ENCODE assay signal across 8 cellular contexts in genomic region chr1:109274533-109275476, GRCh38. TPM values are rescaled to one million over a fixed set of nuclear protein-coding genes. Genes with fewer than 3 reads are reported as not detected.
DNase-seq lines count a peak whose midpoint lies in the region; ATAC-seq, FAIRE-seq and TF ChIP-seq lines count a peak whose summit lies in the region.

No MANE protein-coding gene starts in this region.

- H3K4ac ChIP-seq in H1 (replicated peaks; ENCODE audit: insufficient read length, low read depth, low read length) (no peak overlapping the region), neuronal stem cell (ENCODE audit: low read length) (no peak overlapping the region)

- no peak for TF ChIP-seq CTCF in H1 (IDR thresholded peaks at IDR 0.05; ENCODE audit: control extremely low read depth in 1 of 3, insufficient read depth in 1 of 3, low read depth in 1 of 3, low read length in 3 of 3)

- H3K14ac ChIP-seq in H1 (ENCODE audit: insufficient read length) (no peak overlapping the region), neuronal stem cell (ENCODE audit: low read length) (no peak overlapping the region)

- H3K27ac ChIP-seq in H1 (ENCODE audit: low read depth, low read length) (no peak overlapping the region), neuronal stem cell (replicated peaks; ENCODE audit: low read length) (no peak overlapping the region)

- H4K5ac ChIP-seq in H1 (ENCODE audit: insufficient read length, low read depth, low read length), result no peak overlapping the region

- no peak overlapping the region; the same call in 1 of the 2 replicates for H2BK15ac ChIP-seq in H1 (ENCODE audit: low read length)
- peak overlapping the region; percentile 12 for H2BK15ac ChIP-seq in neuronal stem cell (ENCODE audit: low read length)

- H3K4me3 Mint-ChIP-seq in activated naive CD8-positive, alpha-beta T cell treated with anti-CD3 and anti-CD28 coated beads, Interleukin-2, amount 50 U/mL, for 24 hours, result no peak overlapping the region

- H3K4me1 ChIP-seq in H1 (replicated peaks in 1 of 4; ENCODE audit: control insufficient read depth in 3 of 4, insufficient read depth in 4 of 4, low read length in 3 of 4) (peaks cover 0 to 10% (median 3%) of the 10 kb centered on the region in 4 experiments; a peak in 5 of 7 replicates), neuronal stem cell (ENCODE audit: control insufficient read depth in 2 of 2, insufficient read depth in 1 of 2, low read depth in 1 of 2, low read length in 2 of 2) (peaks cover 1 to 5% of the 10 kb centered on the region in 2 donors)

- TF ChIP-seq POLR2A in H1 (IDR thresholded peaks at IDR 0.05; ENCODE audit: control extremely low read depth in 1 of 2, low read depth in 2 of 2, low read length in 2 of 2), result no peak

- H3K79me2 ChIP-seq in H1 (ENCODE audit: control insufficient read depth in 1 of 2, insufficient read depth in 2 of 2, low read length in 2 of 2), result no peaks in the 10 kb centered on the region

- H3K9ac ChIP-seq in H1 (replicated peaks in 1 of 4; ENCODE audit: extremely low read depth in 1 of 4, low read depth in 3 of 4, low read length in 3 of 4) (no peak overlapping the region), neuronal stem cell (ENCODE audit: low read depth, low read length, poor library complexity) (peak overlapping the region; percentile 63)

- no peak overlapping the region for H3K56ac ChIP-seq in H1 (replicated peaks; ENCODE audit: insufficient read length, low read depth, low read length)

- no peak overlapping the region for H2AK5ac ChIP-seq in H1 (ENCODE audit: low read depth, low read length)
- no peak overlapping the region for H2AK5ac ChIP-seq in neuronal stem cell (ENCODE audit: low read depth, low read length)

- POLR2A ChIA-PET in H1 (lab: Charles Lee; ENCODE audit: partially characterized antibody), result no interaction called here

- FAIRE-seq in H1 (lab: Jason Lieb, UNC), result no peak

- H3K4me1 Mint-ChIP-seq in activated naive CD8-positive, alpha-beta T cell treated with anti-CD3 and anti-CD28 coated beads, Interleukin-2, amount 50 U/mL, for 24 hours, result peaks cover 4% of the 10 kb centered on the region

- no peak overlapping the region for H2BK12ac ChIP-seq in H1 (ENCODE audit: low read depth, low read length)
- no peak overlapping the region for H2BK12ac ChIP-seq in neuronal stem cell (ENCODE audit: low read length)

- peaks cover 0 to 7% of the 10 kb centered on the region in 2 experiments for H4K20me1 ChIP-seq in H1 (replicated peaks in 1 of 2; ENCODE audit: control insufficient read depth in 1 of 2, insufficient read depth in 2 of 2, low read length in 2 of 2)

- H3K9me3 Mint-ChIP-seq in activated naive CD8-positive, alpha-beta T cell treated with anti-CD3 and anti-CD28 coated beads, Interleukin-2, amount 50 U/mL, for 24 hours, result no peaks in the 10 kb centered on the region

- H3K23ac ChIP-seq in H1 (ENCODE audit: insufficient read length), result no peak overlapping the region
- H3K23ac ChIP-seq in neuronal stem cell (ENCODE audit: low read depth, low read length, poor library complexity), result no peak overlapping the region

- no peak for TF ChIP-seq EP300 in H1 (IDR thresholded peaks at IDR 0.05; ENCODE audit: borderline replicate concordance in 1 of 2, low read depth in 2 of 2, low read length in 2 of 2)

- no peak overlapping the region for H2BK20ac ChIP-seq in H1 (ENCODE audit: low read length)

- H2AFZ ChIP-seq in H1 (ENCODE audit: low read length), result no peak overlapping the region
- H2AFZ ChIP-seq in neuronal stem cell (ENCODE audit: low read length), result no peak overlapping the region

- peaks cover 8 to 16% (median 11%) of the 10 kb centered on the region in 4 experiments; a peak in 6 of 8 replicates for H3K36me3 ChIP-seq in H1 (ENCODE audit: control insufficient read depth in 2 of 4, insufficient read depth in 4 of 4, low read length in 3 of 4)
- H3K36me3 ChIP-seq in neuronal stem cell (replicated peaks in 1 of 2; ENCODE audit: control insufficient read depth in 2 of 2, insufficient read depth in 2 of 2, low read length in 2 of 2), result peaks cover 43 to 85% of the 10 kb centered on the region in 2 donors

- TF ChIP-seq RAD21 in H1 (IDR thresholded peaks at IDR 0.05 in 1 of 2, conservative IDR thresholded peaks at IDR 0.05 in 1 of 2; ENCODE audit: low read depth in 2 of 2, low read length in 2 of 2), result no peak

- no peak for ATAC-seq in HG02623 (IDR thresholded peaks at IDR 0.05; ENCODE audit: unreplicated experiment)
- ATAC-seq in activated CD4-positive, CD25-positive, alpha-beta regulatory T cell treated with anti-CD3 and anti-CD28 coated beads, Interleukin-2, amount 50 U/mL, for 24 hours, result no peak
- no peak for ATAC-seq in activated naive CD8-positive, alpha-beta T cell treated with anti-CD3 and anti-CD28 coated beads, Interleukin-2, amount 50 U/mL, for 24 hours

- WGBS in H1 (ENCODE audit: extremely low coverage in 1 of 2, insufficient coverage in 1 of 2, insufficient read length in 1 of 2, insufficient replicate concordance in 2 of 2, low coverage in 1 of 2, low lambda C conversion rate in 2 of 2, missing lambda C conversion rate in 1 of 2), 2 experiments, result 90% methylated on average over 23 of the region's 24 CpGs; no CpG with 5 or more reads in 1 of the 2 experiments
- no CpG with 5 or more reads among the region's 24 CpGs for WGBS in neuronal stem cell (ENCODE audit: extremely low coverage in 2 of 2, insufficient read length in 2 of 2, insufficient replicate concordance in 1 of 2), 2 donors

- no peaks in the 10 kb centered on the region for H3K23me2 ChIP-seq in H1 (ENCODE audit: low read depth, low read length)

- H4K8ac ChIP-seq in H1 (ENCODE audit: extremely low read depth, insufficient read depth, low read length) (0 out of 2 replicates have a peak overlapping the region, but pooled peaks have one; percentile 5), neuronal stem cell (ENCODE audit: low read depth, low read length) (no peak overlapping the region)

- H3K27me3 ChIP-seq in H1 (replicated peaks in 1 of 4; ENCODE audit: control insufficient read depth in 3 of 4, extremely low read depth in 1 of 4, insufficient read depth in 3 of 4, low read length in 3 of 4), result no peaks in the 10 kb centered on the region
- H3K27me3 ChIP-seq in neuronal stem cell (ENCODE audit: control insufficient read depth in 3 of 3, insufficient read depth in 3 of 3, low read depth in 1 of 3, low read length in 3 of 3), result no peaks in the 10 kb centered on the region

- DNase-seq in Daoy (ENCODE audit: low read depth) (peak; percentile 86), NCI-H510A (lab: John Stamatoyannopoulos, UW) (peak; percentile 32), H1 (ENCODE audit: low read depth in 1 of 2, low spot score in 2 of 2) (no peak), neuronal stem cell (ENCODE audit: low spot score) (no peak), cerebellum (ENCODE audit: low spot score) (no peak)
- DNase-seq in activated naive CD8-positive, alpha-beta T cell treated with anti-CD3 and anti-CD28 coated beads, Interleukin-2, amount 50 U/mL, for 24 hours, result no peak

- no peak overlapping the region for H3K27ac Mint-ChIP-seq in activated naive CD8-positive, alpha-beta T cell treated with anti-CD3 and anti-CD28 coated beads, Interleukin-2, amount 50 U/mL, for 24 hours

- H4K91ac ChIP-seq in H1 (replicated peaks; ENCODE audit: insufficient read length, low read length), result no peak overlapping the region
- H4K91ac ChIP-seq in neuronal stem cell (ENCODE audit: low read depth, low read length, poor library complexity), result peak overlapping the region; percentile 44

- H3K4me2 ChIP-seq in H1 (ENCODE audit: insufficient read depth in 1 of 2, low read depth in 2 of 2, low read length in 2 of 2) (no peak overlapping the region), neuronal stem cell (ENCODE audit: insufficient read depth, low read length, poor library complexity, severe bottlenecking) (no peak overlapping the region)

- H3K27me3 Mint-ChIP-seq in activated naive CD8-positive, alpha-beta T cell treated with anti-CD3 and anti-CD28 coated beads, Interleukin-2, amount 50 U/mL, for 24 hours, result no peaks in the 10 kb centered on the region

- H3K18ac ChIP-seq in H1 (ENCODE audit: extremely low read depth, low read length), result no peak overlapping the region
- H3K18ac ChIP-seq in neuronal stem cell (ENCODE audit: low read length), result no peak overlapping the region

- no peaks in the 10 kb centered on the region for H3K36me3 Mint-ChIP-seq in activated naive CD8-positive, alpha-beta T cell treated with anti-CD3 and anti-CD28 coated beads, Interleukin-2, amount 50 U/mL, for 24 hours (ENCODE audit: low read depth)

- H3K79me1 ChIP-seq in H1 (ENCODE audit: low read depth, low read length) (no peaks in the 10 kb centered on the region), neuronal stem cell (ENCODE audit: low read depth, low read length) (peaks cover 5% of the 10 kb centered on the region)

- H2BK5ac ChIP-seq in H1 (ENCODE audit: low read depth, low read length) (no peak overlapping the region), neuronal stem cell (ENCODE audit: low read length) (no peak overlapping the region)

- H3K4me3 ChIP-seq in H1 (ENCODE audit: extremely low read depth in 1 of 4, insufficient read depth in 2 of 4, low read depth in 3 of 4, low read length in 4 of 4), result no peak overlapping the region
- no peak overlapping the region for H3K4me3 ChIP-seq in neuronal stem cell (ENCODE audit: low read length in 2 of 2)

- H2BK120ac ChIP-seq in H1 (replicated peaks; ENCODE audit: low read depth, low read length) (no peak overlapping the region), neuronal stem cell (ENCODE audit: low read depth, low read length) (no peak overlapping the region)

- CTCF ChIA-PET in H1 (lab: Charles Lee; ENCODE audit: partially characterized antibody), result interaction anchor here (0.5 to 5.0 kb wide), 3 partner anchors 10 to 369 kb away, joined by 3 to 46 read pairs (median 13); no protein-coding TSS in a partner anchor

- no peaks in the 10 kb centered on the region for H3K9me3 ChIP-seq in H1 (ENCODE audit: insufficient read depth in 2 of 2, low read depth in 1 of 2, low read length in 1 of 2)
- H3K9me3 ChIP-seq in neuronal stem cell (replicated peaks in 1 of 2; ENCODE audit: control insufficient read depth in 2 of 2, insufficient read depth in 1 of 2, low read depth in 1 of 2, low read length in 2 of 2), result no peaks in the 10 kb centered on the region

RNA-seq across cellular contexts. Expression of gene PSRC1, which starts 8.1 kb away (rescaled TPM):
- 87.5 and 129 TPM in 2 replicates for total RNA-seq in Daoy (2014; rRNA removed; shearing (Covaris generic))
- 67.3 and 69.6 TPM in 2 replicates for total RNA-seq in H1 (2021; fragmentation: NEBNext Ultra II Directional; extraction: Animal tissue kit (Norgen Biotek cat#: 25700))
- 56.1 and 83.3 TPM in 2 replicates for polyA plus RNA-seq in H1 (2011; rRNA removed)
- 61.4 TPM for polyA plus RNA-seq in H1 (2011; cell fraction: cytosol; rRNA removed)
- polyA plus RNA-seq in H1 (2011; cell fraction: nucleus; rRNA removed), result 94.4 TPM
- 49.1 to 60.0 TPM (median 56.5 TPM) in 4 replicates for polyA plus RNA-seq in H1 (2012, experiment 1 of 2)
- polyA plus RNA-seq in H1 (2012, experiment 2 of 2), result 58.9 TPM
- 54.5 TPM for polyA plus RNA-seq in H1 (2013, experiment 1 of 2)
- polyA plus RNA-seq in H1 (2013, experiment 2 of 2), result 53.3 TPM
- 16.6 and 25.5 TPM in 2 replicates for polyA minus RNA-seq in H1 (2011; rRNA and poly(A)+ RNA removed)
- polyA minus RNA-seq in H1 (2011; cell fraction: cytosol; rRNA and poly(A)+ RNA removed), result 24.0 TPM
- polyA minus RNA-seq in H1 (2011; cell fraction: nucleus; rRNA and poly(A)+ RNA removed), result 21.1 TPM
- 118 TPM for polyA plus RNA-seq in neuronal stem cell (2013, experiment 1 of 2)
- 115 TPM for polyA plus RNA-seq in neuronal stem cell (2013, experiment 2 of 2)
- total RNA-seq in cerebellum, result 7.2 TPM

RNA-seq across cellular contexts. Expression of gene CELSR2, which starts 25.5 kb away (rescaled TPM):
- 0.97 and 1.0 TPM in 2 replicates for total RNA-seq in Daoy (2014; rRNA removed; shearing (Covaris generic))
- 27.7 and 28.0 TPM in 2 replicates for total RNA-seq in H1 (2021; fragmentation: NEBNext Ultra II Directional; extraction: Animal tissue kit (Norgen Biotek cat#: 25700))
- 12.0 and 25.9 TPM in 2 replicates for polyA plus RNA-seq in H1 (2011; rRNA removed)
- 12.4 TPM for polyA plus RNA-seq in H1 (2011; cell fraction: cytosol; rRNA removed)
- 59.6 TPM for polyA plus RNA-seq in H1 (2011; cell fraction: nucleus; rRNA removed)
- polyA plus RNA-seq in H1 (2012, experiment 1 of 2), result 15.3 to 24.5 TPM (median 21.9 TPM) in 4 replicates
- polyA plus RNA-seq in H1 (2012, experiment 2 of 2), result 16.0 TPM
- 19.9 TPM for polyA plus RNA-seq in H1 (2013, experiment 1 of 2)
- polyA plus RNA-seq in H1 (2013, experiment 2 of 2), result 16.0 TPM
- 37.3 and 50.6 TPM in 2 replicates for polyA minus RNA-seq in H1 (2011; rRNA and poly(A)+ RNA removed)
- 28.1 TPM for polyA minus RNA-seq in H1 (2011; cell fraction: cytosol; rRNA and poly(A)+ RNA removed)
- polyA minus RNA-seq in H1 (2011; cell fraction: nucleus; rRNA and poly(A)+ RNA removed), result 39.4 TPM
- polyA plus RNA-seq in neuronal stem cell (2013, experiment 1 of 2), result 40.0 TPM
- polyA plus RNA-seq in neuronal stem cell (2013, experiment 2 of 2), result 41.0 TPM
- total RNA-seq in cerebellum, result 39.0 TPM

RNA-seq across cellular contexts. Expression of gene MYBPHL, which starts 32.0 kb away (rescaled TPM):
- not detected in 2 replicates for total RNA-seq in Daoy (2014; rRNA removed; shearing (Covaris generic))
- 0.30 TPM in 1 of 2 replicates, not detected in the other for total RNA-seq in H1 (2021; fragmentation: NEBNext Ultra II Directional; extraction: Animal tissue kit (Norgen Biotek cat#: 25700))
- polyA plus RNA-seq in H1 (2011; rRNA removed), result 0.24 and 0.58 TPM in 2 replicates
- polyA plus RNA-seq in H1 (2011; cell fraction: cytosol; rRNA removed), result 0.17 TPM
- 0.66 TPM for polyA plus RNA-seq in H1 (2011; cell fraction: nucleus; rRNA removed)
- 0.20 to 0.83 TPM (median 0.55 TPM) in 3 of 4 replicates, not detected in the other for polyA plus RNA-seq in H1 (2012, experiment 1 of 2)
- polyA plus RNA-seq in H1 (2012, experiment 2 of 2), result not detected
- polyA plus RNA-seq in H1 (2013, experiment 1 of 2), result 0.24 TPM
- 0.09 TPM for polyA plus RNA-seq in H1 (2013, experiment 2 of 2)
- polyA minus RNA-seq in H1 (2011; rRNA and poly(A)+ RNA removed), result 0.37 TPM in 1 of 2 replicates, not detected in the other
- 0.81 TPM for polyA minus RNA-seq in H1 (2011; cell fraction: cytosol; rRNA and poly(A)+ RNA removed)
- not detected for polyA minus RNA-seq in H1 (2011; cell fraction: nucleus; rRNA and poly(A)+ RNA removed)
- polyA plus RNA-seq in neuronal stem cell (2013, experiment 1 of 2), result 0.13 TPM
- polyA plus RNA-seq in neuronal stem cell (2013, experiment 2 of 2), result 0.29 TPM
- 0.27 TPM for total RNA-seq in cerebellum

Comparison
In these comparisons a context has a peak if more than half of its experiments do, and no peak if none do; other contexts are left out.
1. DNase-seq: peak in Daoy (single experiment) and NCI-H510A (single experiment); none in H1 (0 of 2), neuronal stem cell (single experiment), cerebellum (single experiment) and activated naive CD8-positive, alpha-beta T cell treated with anti-CD3 and anti-CD28 coated beads, Interleukin-2, amount 50 U/mL, for 24 hours (single experiment).
2. RNA of gene CELSR2, which starts 25.5 kb away (total RNA-seq): 39.0 TPM in cerebellum (single experiment) and 27.7 to 28.0 TPM in H1; 0.97 to 1.0 TPM in Daoy; every median in the first group is over 10 times any median in the second.